8 cellular contexts compared by ENCODE assay signal in the genomic region with DNA sequence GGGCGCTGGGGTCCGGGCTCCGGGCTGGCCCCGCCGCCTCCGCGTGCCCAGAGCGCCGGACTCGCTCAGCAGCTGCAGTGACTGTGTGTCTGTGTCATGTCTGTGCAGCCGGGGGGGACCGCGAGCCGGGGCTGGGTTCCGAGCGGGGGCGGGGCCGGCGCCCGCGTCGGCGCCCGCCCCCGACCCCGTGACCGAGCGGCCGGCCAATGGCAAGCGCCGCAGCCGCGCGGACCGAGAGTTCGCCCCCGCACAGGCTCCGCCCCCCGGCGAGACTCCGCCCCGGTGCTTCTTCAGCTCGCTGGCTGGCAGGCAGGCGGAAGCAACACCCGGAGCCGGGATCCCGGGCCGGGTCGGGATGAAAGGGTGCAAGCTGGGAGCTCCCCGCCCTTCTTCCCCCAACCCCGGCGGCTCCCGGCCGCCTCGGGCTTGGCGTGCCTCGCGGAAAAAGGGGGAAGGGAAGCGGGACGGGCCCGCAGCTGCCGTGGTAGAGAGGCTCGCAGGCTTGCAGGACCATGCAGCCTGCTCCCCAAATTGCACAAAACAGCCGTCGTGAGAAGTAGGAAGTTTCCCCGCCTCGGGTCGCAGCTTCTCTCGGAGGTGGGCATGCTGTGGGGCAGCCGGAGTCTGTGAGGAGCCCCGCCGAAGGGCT. TPM values are rescaled to one million over a fixed set of nuclear protein-coding genes. Genes with fewer than 3 reads are reported as not detected.
A peak's percentile ranks its signal among the peaks of the same experiment; 100 is the strongest.
DNase-seq lines count a peak whose midpoint lies in the region; ATAC-seq and TF ChIP-seq lines count a peak whose summit lies in the region.

No MANE protein-coding gene starts in this region.

- H3K36me3 Mint-ChIP-seq in IgD-negative memory B cell (no peaks in the 10 kb centered on the region), nephron (ENCODE audit: low read depth) (no peaks in the 10 kb centered on the region)

- DNase-seq in D341Med (ENCODE audit: low spot score) = peak; percentile 95
- peak; percentile 96 for DNase-seq in RPMI8226
- DNase-seq in activated gamma-delta T cell (lab: John Stamatoyannopoulos, UW) = peak; percentile 41
- DNase-seq in fibroblast of the conjunctiva (ENCODE audit: low read depth) = peak; percentile 86
- DNase-seq in stimulated activated naive CD4-positive, alpha-beta T cell (lab: John Stamatoyannopoulos, UW) = peak; percentile 65 to 72 (median 66)

- H3K27ac Mint-ChIP-seq in IgD-negative memory B cell (peak overlapping the region in 2 of 3 donors; percentile 50 to 82), nephron (peak overlapping the region; percentile 29 to 87 (median 53))

- ATAC-seq in GM21529 (IDR thresholded peaks at IDR 0.05; ENCODE audit: unreplicated experiment) = peak; percentile 61

- no peaks in the 10 kb centered on the region for H3K9me3 Mint-ChIP-seq in IgD-negative memory B cell
- no peaks in the 10 kb centered on the region for H3K9me3 Mint-ChIP-seq in nephron

- H3K4me3 Mint-ChIP-seq in IgD-negative memory B cell (peak overlapping the region; percentile 86 to 97 (median 90)), nephron (peak overlapping the region; percentile 91 to 97 (median 96))

- no peak for TF ChIP-seq CTCF in nephron (IDR thresholded peaks at IDR 0.05; ENCODE audit: unreplicated experiment in 3 of 3)

- H3K27me3 Mint-ChIP-seq in IgD-negative memory B cell (peaks cover 12% of the 10 kb centered on the region), nephron (ENCODE audit: low read depth) (peaks cover 43% of the 10 kb centered on the region)

- H3K4me1 Mint-ChIP-seq in IgD-negative memory B cell (peaks cover 15 to 32% (median 29%) of the 10 kb centered on the region in 3 donors), nephron (peaks cover 38% of the 10 kb centered on the region)

RNA-seq across cellular contexts. Expression of a gene that starts 0.8 kb away (rescaled TPM):
- 1.4 TPM for polyA plus RNA-seq in IgD-negative memory B cell

Comparison
In these comparisons a context has a peak if more than half of its experiments do, and no peak if none do; other contexts are left out.
1. Peak in every context shown above with its lines: DNase-seq and ATAC-seq.
2. DNase-seq: peak in every context shown above with its lines; median percentile 96 in RPMI8226; 95 in D341Med; 86 in fibroblast of the conjunctiva; 66 in stimulated activated naive CD4-positive, alpha-beta T cell; 41 in activated gamma-delta T cell.